In the genomic region with DNA sequence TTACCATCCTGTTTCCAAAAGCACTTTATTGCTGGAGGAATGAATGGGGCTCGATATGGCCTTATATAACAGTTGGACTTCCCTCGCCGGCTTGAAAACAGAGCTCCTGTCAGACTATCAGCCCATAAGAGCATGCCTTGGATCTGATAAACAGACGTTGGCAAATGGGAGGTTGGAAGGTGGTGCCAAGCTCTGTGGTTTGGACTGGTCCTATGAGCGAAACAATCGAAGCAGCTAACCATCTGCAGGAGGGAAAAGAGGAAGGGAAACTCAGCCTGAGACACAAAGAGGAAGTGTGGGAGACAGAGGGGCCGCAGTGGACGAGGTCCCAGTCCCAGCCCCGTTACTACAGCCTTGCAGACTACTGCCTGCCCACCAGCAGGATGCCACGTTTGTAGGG, we compare ENCODE assay signal across 1 cellular context.
TF ChIP-seq lines count a peak whose summit lies in the region.

No MANE protein-coding gene starts in this region.

TF ChIP-seq in GM23338, 12 proteins besides CTCF, POLR2A, EP300 and RAD21 (continued from another document):
- TF ChIP-seq, protein P1, sequence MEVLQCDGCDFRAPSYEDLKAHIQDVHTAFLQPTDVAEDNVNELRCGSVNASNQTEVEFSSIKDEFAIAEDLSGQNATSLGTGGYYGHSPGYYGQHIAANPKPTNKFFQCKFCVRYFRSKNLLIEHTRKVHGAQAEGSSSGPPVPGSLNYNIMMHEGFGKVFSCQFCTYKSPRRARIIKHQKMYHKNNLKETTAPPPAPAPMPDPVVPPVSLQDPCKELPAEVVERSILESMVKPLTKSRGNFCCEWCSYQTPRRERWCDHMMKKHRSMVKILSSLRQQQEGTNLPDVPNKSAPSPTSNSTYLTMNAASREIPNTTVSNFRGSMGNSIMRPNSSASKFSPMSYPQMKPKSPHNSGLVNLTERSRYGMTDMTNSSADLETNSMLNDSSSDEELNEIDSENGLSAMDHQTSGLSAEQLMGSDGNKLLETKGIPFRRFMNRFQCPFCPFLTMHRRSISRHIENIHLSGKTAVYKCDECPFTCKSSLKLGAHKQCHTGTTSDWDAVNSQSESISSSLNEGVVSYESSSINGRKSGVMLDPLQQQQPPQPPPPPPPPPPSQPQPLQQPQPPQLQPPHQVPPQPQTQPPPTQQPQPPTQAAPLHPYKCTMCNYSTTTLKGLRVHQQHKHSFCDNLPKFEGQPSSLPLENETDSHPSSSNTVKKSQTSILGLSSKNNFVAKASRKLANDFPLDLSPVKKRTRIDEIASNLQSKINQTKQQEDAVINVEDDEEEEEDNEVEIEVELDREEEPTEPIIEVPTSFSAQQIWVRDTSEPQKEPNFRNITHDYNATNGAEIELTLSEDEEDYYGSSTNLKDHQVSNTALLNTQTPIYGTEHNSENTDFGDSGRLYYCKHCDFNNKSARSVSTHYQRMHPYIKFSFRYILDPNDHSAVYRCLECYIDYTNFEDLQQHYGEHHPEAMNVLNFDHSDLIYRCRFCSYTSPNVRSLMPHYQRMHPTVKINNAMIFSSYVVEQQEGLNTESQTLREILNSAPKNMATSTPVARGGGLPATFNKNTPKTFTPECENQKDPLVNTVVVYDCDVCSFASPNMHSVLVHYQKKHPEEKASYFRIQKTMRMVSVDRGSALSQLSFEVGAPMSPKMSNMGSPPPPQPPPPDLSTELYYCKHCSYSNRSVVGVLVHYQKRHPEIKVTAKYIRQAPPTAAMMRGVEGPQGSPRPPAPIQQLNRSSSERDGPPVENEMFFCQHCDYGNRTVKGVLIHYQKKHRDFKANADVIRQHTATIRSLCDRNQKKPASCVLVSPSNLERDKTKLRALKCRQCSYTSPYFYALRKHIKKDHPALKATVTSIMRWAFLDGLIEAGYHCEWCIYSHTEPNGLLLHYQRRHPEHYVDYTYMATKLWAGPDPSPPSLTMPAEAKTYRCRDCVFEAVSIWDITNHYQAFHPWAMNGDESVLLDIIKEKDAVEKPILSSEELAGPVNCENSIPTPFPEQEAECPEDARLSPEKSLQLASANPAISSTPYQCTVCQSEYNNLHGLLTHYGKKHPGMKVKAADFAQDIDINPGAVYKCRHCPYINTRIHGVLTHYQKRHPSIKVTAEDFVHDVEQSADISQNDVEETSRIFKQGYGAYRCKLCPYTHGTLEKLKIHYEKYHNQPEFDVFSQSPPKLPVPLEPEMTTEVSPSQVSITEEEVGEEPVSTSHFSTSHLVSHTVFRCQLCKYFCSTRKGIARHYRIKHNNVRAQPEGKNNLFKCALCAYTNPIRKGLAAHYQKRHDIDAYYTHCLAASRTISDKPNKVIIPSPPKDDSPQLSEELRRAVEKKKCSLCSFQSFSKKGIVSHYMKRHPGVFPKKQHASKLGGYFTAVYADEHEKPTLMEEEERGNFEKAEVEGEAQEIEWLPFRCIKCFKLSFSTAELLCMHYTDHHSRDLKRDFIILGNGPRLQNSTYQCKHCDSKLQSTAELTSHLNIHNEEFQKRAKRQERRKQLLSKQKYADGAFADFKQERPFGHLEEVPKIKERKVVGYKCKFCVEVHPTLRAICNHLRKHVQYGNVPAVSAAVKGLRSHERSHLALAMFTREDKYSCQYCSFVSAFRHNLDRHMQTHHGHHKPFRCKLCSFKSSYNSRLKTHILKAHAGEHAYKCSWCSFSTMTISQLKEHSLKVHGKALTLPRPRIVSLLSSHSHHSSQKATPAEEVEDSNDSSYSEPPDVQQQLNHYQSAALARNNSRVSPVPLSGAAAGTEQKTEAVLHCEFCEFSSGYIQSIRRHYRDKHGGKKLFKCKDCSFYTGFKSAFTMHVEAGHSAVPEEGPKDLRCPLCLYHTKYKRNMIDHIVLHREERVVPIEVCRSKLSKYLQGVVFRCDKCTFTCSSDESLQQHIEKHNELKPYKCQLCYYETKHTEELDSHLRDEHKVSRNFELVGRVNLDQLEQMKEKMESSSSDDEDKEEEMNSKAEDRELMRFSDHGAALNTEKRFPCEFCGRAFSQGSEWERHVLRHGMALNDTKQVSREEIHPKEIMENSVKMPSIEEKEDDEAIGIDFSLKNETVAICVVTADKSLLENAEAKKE (CRISPR knock-in tag; IDR thresholded peaks at IDR 0.05): no peak
- TF ChIP-seq POLR2AphosphoS5 (IDR thresholded peaks at IDR 0.05; ENCODE audit: low read depth) (no peak), EZH2phosphoT487 (IDR thresholded peaks at IDR 0.05; ENCODE audit: unreplicated experiment) (no peak), STAT1 (IDR thresholded peaks at IDR 0.05; ENCODE audit: unreplicated experiment) (no peak), JUNB (IDR thresholded peaks at IDR 0.05; ENCODE audit: unreplicated experiment) (no peak), CREB1 (CRISPR knock-in tag; IDR thresholded peaks at IDR 0.05; ENCODE audit: low read depth) (no peak)
- TF ChIP-seq, protein P2, sequence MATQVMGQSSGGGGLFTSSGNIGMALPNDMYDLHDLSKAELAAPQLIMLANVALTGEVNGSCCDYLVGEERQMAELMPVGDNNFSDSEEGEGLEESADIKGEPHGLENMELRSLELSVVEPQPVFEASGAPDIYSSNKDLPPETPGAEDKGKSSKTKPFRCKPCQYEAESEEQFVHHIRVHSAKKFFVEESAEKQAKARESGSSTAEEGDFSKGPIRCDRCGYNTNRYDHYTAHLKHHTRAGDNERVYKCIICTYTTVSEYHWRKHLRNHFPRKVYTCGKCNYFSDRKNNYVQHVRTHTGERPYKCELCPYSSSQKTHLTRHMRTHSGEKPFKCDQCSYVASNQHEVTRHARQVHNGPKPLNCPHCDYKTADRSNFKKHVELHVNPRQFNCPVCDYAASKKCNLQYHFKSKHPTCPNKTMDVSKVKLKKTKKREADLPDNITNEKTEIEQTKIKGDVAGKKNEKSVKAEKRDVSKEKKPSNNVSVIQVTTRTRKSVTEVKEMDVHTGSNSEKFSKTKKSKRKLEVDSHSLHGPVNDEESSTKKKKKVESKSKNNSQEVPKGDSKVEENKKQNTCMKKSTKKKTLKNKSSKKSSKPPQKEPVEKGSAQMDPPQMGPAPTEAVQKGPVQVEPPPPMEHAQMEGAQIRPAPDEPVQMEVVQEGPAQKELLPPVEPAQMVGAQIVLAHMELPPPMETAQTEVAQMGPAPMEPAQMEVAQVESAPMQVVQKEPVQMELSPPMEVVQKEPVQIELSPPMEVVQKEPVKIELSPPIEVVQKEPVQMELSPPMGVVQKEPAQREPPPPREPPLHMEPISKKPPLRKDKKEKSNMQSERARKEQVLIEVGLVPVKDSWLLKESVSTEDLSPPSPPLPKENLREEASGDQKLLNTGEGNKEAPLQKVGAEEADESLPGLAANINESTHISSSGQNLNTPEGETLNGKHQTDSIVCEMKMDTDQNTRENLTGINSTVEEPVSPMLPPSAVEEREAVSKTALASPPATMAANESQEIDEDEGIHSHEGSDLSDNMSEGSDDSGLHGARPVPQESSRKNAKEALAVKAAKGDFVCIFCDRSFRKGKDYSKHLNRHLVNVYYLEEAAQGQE (IDR thresholded peaks at IDR 0.05; ENCODE audit: unreplicated experiment): no peak
- TF ChIP-seq, protein P3, sequence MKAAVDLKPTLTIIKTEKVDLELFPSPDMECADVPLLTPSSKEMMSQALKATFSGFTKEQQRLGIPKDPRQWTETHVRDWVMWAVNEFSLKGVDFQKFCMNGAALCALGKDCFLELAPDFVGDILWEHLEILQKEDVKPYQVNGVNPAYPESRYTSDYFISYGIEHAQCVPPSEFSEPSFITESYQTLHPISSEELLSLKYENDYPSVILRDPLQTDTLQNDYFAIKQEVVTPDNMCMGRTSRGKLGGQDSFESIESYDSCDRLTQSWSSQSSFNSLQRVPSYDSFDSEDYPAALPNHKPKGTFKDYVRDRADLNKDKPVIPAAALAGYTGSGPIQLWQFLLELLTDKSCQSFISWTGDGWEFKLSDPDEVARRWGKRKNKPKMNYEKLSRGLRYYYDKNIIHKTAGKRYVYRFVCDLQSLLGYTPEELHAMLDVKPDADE (IDR thresholded peaks at IDR 0.05): no peak
